ENCODE assay signal across 15 cellular contexts in genomic region chr6:65538644-65539043, GRCh38.
DNase-seq lines count a peak whose midpoint lies in the region; ATAC-seq and TF ChIP-seq lines count a peak whose summit lies in the region.
"Had no signal": no experiment of that assay in that cellular context is flagged by ENCODE, and none has a peak within 500 bp of the region (broad histone marks: within the 10 kb centered on the region; RNA-seq: fewer than 3 reads in every experiment).

No MANE protein-coding gene starts in this region.

- no peak for TF ChIP-seq RAD21 in Ishikawa (IDR thresholded peaks at IDR 0.05; ENCODE audit: low read depth)

- H2BK120ac ChIP-seq in mesendoderm (ENCODE audit: low read depth, low read length), result no peak overlapping the region

- no peaks in the 10 kb centered on the region for H3K79me1 ChIP-seq in mesendoderm (ENCODE audit: low read length)

- H3K79me2 ChIP-seq in mesendoderm (ENCODE audit: control insufficient read depth, insufficient read depth, low read length), result no peaks in the 10 kb centered on the region

- no peaks in the 10 kb centered on the region for H3K36me3 Mint-ChIP-seq in glutamatergic neuron (ENCODE audit: unreplicated experiment)
- H3K36me3 Mint-ChIP-seq: CD4-positive, alpha-beta memory T cell had no signal

- H3K9ac ChIP-seq in mesendoderm (ENCODE audit: low read length), result no peak overlapping the region
- H3K9ac ChIP-seq: GM23248 had no signal

- no peak overlapping the region for H3K56ac ChIP-seq in mesendoderm (ENCODE audit: low read length)

- no peak for TF ChIP-seq EP300 in Ishikawa (IDR thresholded peaks at IDR 0.05; ENCODE audit: borderline replicate concordance)

- no peak for ATAC-seq in HG03439 (IDR thresholded peaks at IDR 0.05; ENCODE audit: unreplicated experiment)
- ATAC-seq in HG02763 (IDR thresholded peaks at IDR 0.05; ENCODE audit: unreplicated experiment), result no peak

- H4K5ac ChIP-seq in mesendoderm (ENCODE audit: low read length), result no peak overlapping the region

- no peak overlapping the region for H2BK15ac ChIP-seq in mesendoderm (replicated peaks; ENCODE audit: low read depth)

- no peaks in the 10 kb centered on the region for H3K9me3 Mint-ChIP-seq in glutamatergic neuron (ENCODE audit: unreplicated experiment)

- no peak overlapping the region for H3K4me3 Mint-ChIP-seq in glutamatergic neuron (ENCODE audit: unreplicated experiment)
- H3K4me3 Mint-ChIP-seq: CD4-positive, alpha-beta memory T cell had no signal

- WGBS in mesendoderm (ENCODE audit: extremely low coverage, insufficient coverage, low lambda C conversion rate), result no CpG with 5 or more reads among the region's 1 CpG

- no peaks in the 10 kb centered on the region for H3K36me3 ChIP-seq in mesendoderm (ENCODE audit: control insufficient read depth, insufficient read depth, low read length)

- no peak overlapping the region for H2BK5ac ChIP-seq in mesendoderm (ENCODE audit: low read length)

- H4K8ac ChIP-seq in mesendoderm (ENCODE audit: low read depth, low read length), result no peak overlapping the region

- no peak for TF ChIP-seq CTCF in glutamatergic neuron (IDR thresholded peaks at IDR 0.05; ENCODE audit: partially characterized antibody, unreplicated experiment)

- no peak overlapping the region for H3K4me3 ChIP-seq in mesendoderm (ENCODE audit: low read length)
- H3K4me3 ChIP-seq: GM23248 had no signal

- H3K27ac Mint-ChIP-seq in glutamatergic neuron (ENCODE audit: unreplicated experiment), result peak overlapping the region; percentile 24
- H3K27ac Mint-ChIP-seq: CD4-positive, alpha-beta memory T cell had no signal

- H2AK5ac ChIP-seq in mesendoderm (ENCODE audit: low read length), result no peak overlapping the region

- no peak overlapping the region for H3K4me2 ChIP-seq in mesendoderm (ENCODE audit: low read length)

- DNase-seq in glutamatergic neuron (no peak), mesendoderm (peak; percentile 83), MV-4-11 (lab: John Stamatoyannopoulos, UW) (no peak)
- DNase-seq: C1 segment of cervical spinal cord; Calu3; CD4-positive, alpha-beta memory T cell; COR-L47; DMS53; DMS79 treated with DMSO at 0.1 percent for 48 hours; GF-D8; GM23248; HCEC 1CT had no signal

- no peaks in the 10 kb centered on the region for H3K27me3 Mint-ChIP-seq in glutamatergic neuron (ENCODE audit: unreplicated experiment)
- H3K27me3 Mint-ChIP-seq: CD4-positive, alpha-beta memory T cell had no signal

- H3K4ac ChIP-seq in mesendoderm (ENCODE audit: low read depth, low read length), result no peak overlapping the region

- H3K4me1 ChIP-seq in mesendoderm (ENCODE audit: control insufficient read depth, low read depth, low read length), result no peaks in the 10 kb centered on the region

- H3K18ac ChIP-seq in mesendoderm (ENCODE audit: low read length), result no peak overlapping the region

- peaks cover 4% of the 10 kb centered on the region for H3K4me1 Mint-ChIP-seq in glutamatergic neuron (ENCODE audit: low read depth, unreplicated experiment)
- H3K4me1 Mint-ChIP-seq: CD4-positive, alpha-beta memory T cell had no signal

- no peak overlapping the region for H3K27ac ChIP-seq in mesendoderm (ENCODE audit: low read depth, low read length)
- H3K27ac ChIP-seq: GM23248 had no signal

- no peak overlapping the region for H3K23ac ChIP-seq in mesendoderm (ENCODE audit: low read length)

- no peaks in the 10 kb centered on the region for H3K27me3 ChIP-seq in mesendoderm (ENCODE audit: insufficient read depth, low read length, poor library complexity)

TF ChIP-seq in Ishikawa, 13 proteins besides CTCF, POLR2A, EP300 and RAD21:
- TF ChIP-seq CREB1 (IDR thresholded peaks at IDR 0.05; ENCODE audit: low read depth), result no peak
- peak; percentile 41; the same call in 1 of the 2 replicates for TF ChIP-seq TEAD4 (IDR thresholded peaks at IDR 0.05)
- TF ChIP-seq, protein P1, sequence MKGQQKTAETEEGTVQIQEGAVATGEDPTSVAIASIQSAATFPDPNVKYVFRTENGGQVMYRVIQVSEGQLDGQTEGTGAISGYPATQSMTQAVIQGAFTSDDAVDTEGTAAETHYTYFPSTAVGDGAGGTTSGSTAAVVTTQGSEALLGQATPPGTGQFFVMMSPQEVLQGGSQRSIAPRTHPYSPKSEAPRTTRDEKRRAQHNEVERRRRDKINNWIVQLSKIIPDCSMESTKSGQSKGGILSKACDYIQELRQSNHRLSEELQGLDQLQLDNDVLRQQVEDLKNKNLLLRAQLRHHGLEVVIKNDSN (IDR thresholded peaks at IDR 0.05), result no peak
